ENCODE assay signal across 20 cellular contexts in the genomic region with DNA sequence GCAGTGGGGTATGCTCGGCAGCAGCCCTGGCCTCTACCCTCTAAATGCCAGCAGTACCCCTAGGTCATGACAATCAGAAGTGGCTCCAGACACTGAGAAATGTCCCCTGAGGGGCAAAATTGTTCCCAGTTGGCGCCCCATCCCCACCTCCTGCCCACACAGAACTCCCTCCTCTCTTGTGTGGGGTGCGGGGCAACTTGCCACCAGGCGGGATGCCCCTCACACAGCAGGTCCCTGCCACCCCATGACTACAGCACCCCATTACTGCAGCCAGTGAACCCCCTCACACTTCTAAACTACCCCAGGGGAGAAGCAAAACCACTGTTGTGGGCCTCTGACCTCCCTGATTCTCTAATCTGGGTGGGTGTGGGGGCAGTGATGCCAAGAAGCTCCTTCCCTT. TPM values are rescaled to one million over a fixed set of nuclear protein-coding genes. Genes with fewer than 3 reads are reported as not detected.
A peak's percentile ranks its signal among the peaks of the same experiment; 100 is the strongest.
DNase-seq lines count a peak whose midpoint lies in the region; ATAC-seq and TF ChIP-seq lines count a peak whose summit lies in the region.
"Had no signal": no experiment of that assay in that cellular context is flagged by ENCODE, and none has a peak within 500 bp of the region (broad histone marks: within the 10 kb centered on the region; RNA-seq: fewer than 3 reads in every experiment).

No MANE protein-coding gene starts in this region.

- no peak for TF ChIP-seq CTCF in right atrium auricular region (IDR thresholded peaks at IDR 0.05)
- no peak for TF ChIP-seq CTCF in spleen (IDR thresholded peaks at IDR 0.05 in 8 of 11, conservative IDR thresholded peaks at IDR 0.05 in 3 of 11)
- TF ChIP-seq CTCF in lower leg skin (IDR thresholded peaks at IDR 0.05) = no peak

- no peaks in the 10 kb centered on the region for H3K36me3 Mint-ChIP-seq in central memory CD8-positive, alpha-beta T cell (ENCODE audit: insufficient read depth)
- H3K36me3 Mint-ChIP-seq in immature natural killer cell = no peaks in the 10 kb centered on the region
- H3K36me3 Mint-ChIP-seq: CD8-positive, alpha-beta T cell had no signal

- H3K9me3 ChIP-seq in right atrium auricular region (no peaks in the 10 kb centered on the region), spleen (no peaks in the 10 kb centered on the region)
- H3K9me3 ChIP-seq: BLaER1 treated with 17β-estradiol and CSF1 and Interleukin-3, amounts not matched to agents 10 nM and 100 nM had no signal

- H3K36me3 ChIP-seq in right atrium auricular region (no peaks in the 10 kb centered on the region), spleen (no peaks in the 10 kb centered on the region)
- H3K36me3 ChIP-seq: BLaER1 treated with 17β-estradiol and CSF1 and Interleukin-3, amounts not matched to agents 10 nM and 100 nM had no signal

- peaks cover 29% of the 10 kb centered on the region for H3K4me1 Mint-ChIP-seq in central memory CD8-positive, alpha-beta T cell
- H3K4me1 Mint-ChIP-seq in immature natural killer cell = peaks cover 25 to 29% of the 10 kb centered on the region in 2 donors

- no peaks in the 10 kb centered on the region for H3K27me3 Mint-ChIP-seq in central memory CD8-positive, alpha-beta T cell
- H3K27me3 Mint-ChIP-seq in immature natural killer cell (ENCODE audit: low read depth in 3 of 3) = peaks cover 2 to 6% (median 2%) of the 10 kb centered on the region in 3 donors

- H3K4me3 Mint-ChIP-seq in central memory CD8-positive, alpha-beta T cell = no peak overlapping the region
- peak overlapping the region in 1 of 5 donors; percentile 16 for H3K4me3 Mint-ChIP-seq in immature natural killer cell
- H3K4me3 Mint-ChIP-seq: CD8-positive, alpha-beta T cell; GM23338; HFFc6; IgD-negative memory B cell had no signal

- peak overlapping the region; percentile 92 for H3K27ac Mint-ChIP-seq in central memory CD8-positive, alpha-beta T cell (ENCODE audit: low read depth)
- H3K27ac Mint-ChIP-seq in immature natural killer cell = peak overlapping the region in 5 of 6 donors; percentile 84 to 93 (median 88)
- H3K27ac Mint-ChIP-seq: CD8-positive, alpha-beta T cell; GM23338; HFFc6; IgD-negative memory B cell had no signal

- H3K27me3 ChIP-seq in right atrium auricular region = peaks cover 0 to 2% of the 10 kb centered on the region in 2 donors
- peaks cover 0 to 48% (median 6%) of the 10 kb centered on the region in 7 donors for H3K27me3 ChIP-seq in spleen (replicated peaks in 1 of 7)
- H3K27me3 ChIP-seq: BLaER1 treated with 17β-estradiol and CSF1 and Interleukin-3, amounts not matched to agents 10 nM and 100 nM had no signal

- WGBS in spleen, 5 donors = 80 to 93% (median 89%) methylated on average over 4 of the region's 4 CpGs
- 83 to 87% methylated on average over 4 of the region's 4 CpGs for WGBS in lower leg skin, 2 donors

- H3K4me3 ChIP-seq in right atrium auricular region (no peak overlapping the region), spleen (no peak overlapping the region), lower leg skin (ENCODE audit: low read depth, poor library complexity, severe bottlenecking) (no peak overlapping the region)
- H3K4me3 ChIP-seq: BLaER1 treated with 17β-estradiol and CSF1 and Interleukin-3, amounts not matched to agents 10 nM and 100 nM; GM23338 had no signal

- H3K27ac ChIP-seq in right atrium auricular region = no peak overlapping the region
- no peak overlapping the region for H3K27ac ChIP-seq in spleen
- H3K27ac ChIP-seq: BLaER1 treated with 17β-estradiol and CSF1 and Interleukin-3, amounts not matched to agents 10 nM and 100 nM had no signal

- no peak for ATAC-seq in left ventricle myocardium superior
- ATAC-seq in central memory CD8-positive, alpha-beta T cell (replicated peaks; ENCODE audit: extremely low read depth, poor library complexity, severe bottlenecking) = no peak
- ATAC-seq: CD8-positive, alpha-beta T cell; GM23338; HepG2 had no signal

- intact Hi-C loops in left ventricle myocardium superior (cut with micrococcal nuclease) = no loop called here
- intact Hi-C loops in spleen (cut with DNase I; ENCODE audit: low total_unique reads) = no loop called here
- intact Hi-C loops in lower leg skin (cut with DNase I; ENCODE audit: low total_unique reads) = loop anchor here (10.0 kb wide), 1 partner anchor 66 kb away; the partner anchor contains the start of gene CEBPA

- TF ChIP-seq POLR2A in spleen (IDR thresholded peaks at IDR 0.05) (no peak), lower leg skin (IDR thresholded peaks at IDR 0.05) (no peak)

- DNase-seq in left ventricle myocardium superior (peak; percentile 4), right atrium auricular region (ENCODE audit: low spot score) (no peak), immature natural killer cell (no peak), spleen (peak; percentile 31), DMS79 treated with DMSO at 0.1 percent for 48 hours (lab: John Stamatoyannopoulos, UW) (no peak), NCI-H1092 (lab: John Stamatoyannopoulos, UW) (no peak), lower leg skin (ENCODE audit: low spot score in 2 of 2) (no peak)
- DNase-seq in central memory CD8-positive, alpha-beta T cell (ENCODE audit: low spot score in 2 of 2) = no peak
- DNase-seq: 8988T; CD8-positive, alpha-beta T cell; COR-L47; DMS 273 treated with DMSO at 0.1 percent for 48 hours; DMS53; HCEC 1CT; HFFc6 had no signal

- H3K4me1 ChIP-seq in right atrium auricular region = no peaks in the 10 kb centered on the region
- H3K4me1 ChIP-seq in spleen = peaks cover 0 to 36% (median 18%) of the 10 kb centered on the region in 6 donors

- no peaks in the 10 kb centered on the region for H3K9me3 Mint-ChIP-seq in central memory CD8-positive, alpha-beta T cell
- H3K9me3 Mint-ChIP-seq in immature natural killer cell = no peaks in the 10 kb centered on the region
- H3K9me3 Mint-ChIP-seq: CD8-positive, alpha-beta T cell; GM23338; HFFc6; IgD-negative memory B cell had no signal

RNA-seq across cellular contexts. Expression of gene SLC7A10, which starts 13.1 kb away (rescaled TPM):
- total RNA-seq in left ventricle myocardium superior (not detected), right atrium auricular region (under 1 TPM in 1 of 2 donors, not detected in 1; 0.79 TPM), spleen (under 1 TPM in 2 of 7 donors, not detected in 5; 0.32 to 0.37 TPM), lower leg skin (under 1 TPM in 1 of 4 donors, not detected in 3; 0.62 TPM)
- polyA plus RNA-seq in immature natural killer cell (not detected), spleen (under 1 TPM in 2 of 3 donors, not detected in 1; 0.06 to 0.07 TPM)
- total RNA-seq: CD8-positive, alpha-beta T cell; HFFc6 had no signal
- polyA plus RNA-seq: AG04450, IgD-negative memory B cell had no signal

RNA-seq across cellular contexts. Expression of gene LRP3, which starts 44.6 kb away (rescaled TPM):
- total RNA-seq in left ventricle myocardium superior (19.5 TPM), right atrium auricular region (10 to 100 TPM; 16.3 to 22.2 TPM), spleen (10 to 100 TPM in 3 of 7 donors, 1 to 10 TPM in 4; 7.9 to 12.8 (median 9.8) TPM), lower leg skin (10 to 100 TPM in 3 of 4 donors, 1 to 10 TPM in 1; 9.4 to 27.4 (median 18.0) TPM)
- polyA plus RNA-seq in immature natural killer cell (not detected), spleen (1 to 10 TPM; 1.4 to 6.4 (median 2.5) TPM)
- total RNA-seq: CD8-positive, alpha-beta T cell had no signal
- polyA plus RNA-seq: IgD-negative memory B cell had no signal

Comparison
In these comparisons a context has a peak if more than half of its experiments do, and no peak if none do; other contexts are left out.
1. DNase-seq: peak in left ventricle myocardium superior (single experiment) and spleen (single experiment); none in right atrium auricular region (single experiment), central memory CD8-positive, alpha-beta T cell (0 of 2), immature natural killer cell (0 of 3), DMS79 treated with DMSO at 0.1 percent for 48 hours (single experiment), NCI-H1092 (single experiment) and lower leg skin (0 of 2).